18 cellular contexts compared by ENCODE assay signal in the genomic region with DNA sequence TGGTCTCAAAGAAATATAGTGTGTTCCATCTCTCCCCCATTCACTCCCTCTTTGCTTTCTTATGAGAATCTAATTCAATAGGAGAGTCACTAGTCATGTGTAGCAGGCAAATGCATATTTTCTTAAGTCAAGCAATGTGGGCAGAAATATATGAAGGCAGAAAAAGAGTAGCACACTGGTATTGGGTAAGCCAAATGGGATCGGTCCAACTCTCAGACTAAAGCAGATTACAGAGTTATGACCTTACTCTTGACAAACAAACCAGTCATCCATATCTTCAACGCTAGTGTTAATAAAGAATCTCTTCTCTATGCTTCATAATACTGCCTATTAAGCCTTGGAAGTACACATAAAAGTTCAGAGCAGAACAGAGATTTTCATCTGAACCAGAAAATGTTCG.
DNase-seq lines count a peak whose midpoint lies in the region; TF ChIP-seq lines count a peak whose summit lies in the region.
"Had no signal": no experiment of that assay in that cellular context is flagged by ENCODE, and none has a peak within 500 bp of the region (broad histone marks: within the 10 kb centered on the region; RNA-seq: fewer than 3 reads in every experiment).

No MANE protein-coding gene starts in this region.

- H3K27me3 ChIP-seq in adipocyte (replicated peaks; ENCODE audit: control insufficient read depth, insufficient read depth, low read length): no peaks in the 10 kb centered on the region
- H3K27me3 ChIP-seq in skeletal muscle tissue (ENCODE audit: control insufficient read depth in 3 of 3, insufficient read depth in 3 of 3, low read length in 3 of 3): no peaks in the 10 kb centered on the region
- H3K27me3 ChIP-seq: tibial nerve had no signal

- no peaks in the 10 kb centered on the region for H3K36me3 ChIP-seq in adipocyte (ENCODE audit: control insufficient read depth, insufficient read depth, low read length, severe bottlenecking)
- no peaks in the 10 kb centered on the region for H3K36me3 ChIP-seq in skeletal muscle tissue (ENCODE audit: control insufficient read depth in 3 of 3, insufficient read depth in 3 of 3, low read length in 3 of 3)
- H3K36me3 ChIP-seq: tibial nerve had no signal

- H3K27ac Mint-ChIP-seq in glutamatergic neuron (ENCODE audit: unreplicated experiment): peak overlapping the region; percentile 69
- H3K27ac Mint-ChIP-seq: activated CD4-positive, alpha-beta memory T cell treated with anti-CD3 and anti-CD28 coated beads, Interleukin-2, amount 10 ng/mL, durations not matched to agents 7 days and 5 days; activated naive CD8-positive, alpha-beta T cell treated with anti-CD3 and anti-CD28 coated beads for 36 hours; T-cell had no signal

- H3K9ac ChIP-seq in adipocyte (ENCODE audit: low read length): no peak overlapping the region
- H3K9ac ChIP-seq in skeletal muscle tissue (ENCODE audit: low read depth in 1 of 3, low read length in 3 of 3): no peak overlapping the region

- TF ChIP-seq CTCF in glutamatergic neuron (IDR thresholded peaks at IDR 0.05; ENCODE audit: partially characterized antibody, unreplicated experiment): no peak

- DNase-seq in NCI-H1092 treated with DMSO at 0.1 percent for 48 hours (lab: John Stamatoyannopoulos, UW) (peak; percentile 39), NCI-H1092 (lab: John Stamatoyannopoulos, UW) (no peak), adipocyte (ENCODE audit: low read depth) (peak; percentile 40), glutamatergic neuron (no peak), foreskin melanocyte (no peak), KBM-7 (no peak), hippocampal formation (lab: John Stamatoyannopoulos, UW) (no peak)
- DNase-seq: activated CD4-positive, alpha-beta memory T cell treated with anti-CD3 and anti-CD28 coated beads, Interleukin-2, amount 10 ng/mL, durations not matched to agents 7 days and 5 days; activated naive CD8-positive, alpha-beta T cell treated with anti-CD3 and anti-CD28 coated beads for 36 hours; activated T-cell treated with anti-CD3 and anti-CD28 coated beads, Interleukin-2, amount 50 U/mL, for 48 hours; DMS53; effector CD8-positive, alpha-beta T cell; NCI-H187; T-cell had no signal

- peaks cover 2% of the 10 kb centered on the region for H3K27me3 Mint-ChIP-seq in glutamatergic neuron (ENCODE audit: unreplicated experiment)
- H3K27me3 Mint-ChIP-seq: activated CD4-positive, alpha-beta memory T cell treated with anti-CD3 and anti-CD28 coated beads, Interleukin-2, amount 10 ng/mL, durations not matched to agents 7 days and 5 days; activated naive CD8-positive, alpha-beta T cell treated with anti-CD3 and anti-CD28 coated beads for 36 hours; T-cell had no signal

- H3K27ac ChIP-seq in skeletal muscle tissue (ENCODE audit: low read depth, low read length): peak overlapping the region; percentile 38
- H3K27ac ChIP-seq: 22Rv1, skin epidermis had no signal

- H3K4me3 ChIP-seq in adipocyte (ENCODE audit: low read length) (peak overlapping the region; percentile 45), skeletal muscle tissue (ENCODE audit: low read length in 3 of 3) (peak overlapping the region in 1 of 3 donors; percentile 3)
- H3K4me3 ChIP-seq: skin epidermis, tibial nerve had no signal

- peaks cover 35% of the 10 kb centered on the region for H3K4me1 Mint-ChIP-seq in glutamatergic neuron (ENCODE audit: low read depth, unreplicated experiment)
- H3K4me1 Mint-ChIP-seq: activated naive CD8-positive, alpha-beta T cell treated with anti-CD3 and anti-CD28 coated beads for 36 hours had no signal

- no peak overlapping the region for H3K4me3 Mint-ChIP-seq in glutamatergic neuron (ENCODE audit: unreplicated experiment)
- H3K4me3 Mint-ChIP-seq: activated CD4-positive, alpha-beta memory T cell treated with anti-CD3 and anti-CD28 coated beads, Interleukin-2, amount 10 ng/mL, durations not matched to agents 7 days and 5 days; activated naive CD8-positive, alpha-beta T cell treated with anti-CD3 and anti-CD28 coated beads for 36 hours; T-cell had no signal

- in situ Hi-C loops in KBM-7 (cut with MboI; ENCODE audit: low pct_unique_long_range_greater_than_20kb, low sequenced_read_pairs): no loop called here

- no peaks in the 10 kb centered on the region for H3K9me3 ChIP-seq in adipocyte (ENCODE audit: control insufficient read depth, low read length)
- H3K9me3 ChIP-seq in skeletal muscle tissue (ENCODE audit: control insufficient read depth in 3 of 3, low read length in 3 of 3): no peaks in the 10 kb centered on the region
- H3K9me3 ChIP-seq: tibial nerve had no signal

- no peaks in the 10 kb centered on the region for H3K9me3 Mint-ChIP-seq in glutamatergic neuron (ENCODE audit: unreplicated experiment)
- H3K9me3 Mint-ChIP-seq: activated CD4-positive, alpha-beta memory T cell treated with anti-CD3 and anti-CD28 coated beads, Interleukin-2, amount 10 ng/mL, durations not matched to agents 7 days and 5 days; activated naive CD8-positive, alpha-beta T cell treated with anti-CD3 and anti-CD28 coated beads for 36 hours; T-cell had no signal

- peaks cover 20% of the 10 kb centered on the region for H3K4me1 ChIP-seq in adipocyte (ENCODE audit: control insufficient read depth, insufficient read depth, low read length)
- peaks cover 40 to 46% (median 43%) of the 10 kb centered on the region in 3 donors for H3K4me1 ChIP-seq in skeletal muscle tissue (ENCODE audit: control insufficient read depth in 3 of 3, insufficient read depth in 3 of 3, low read length in 3 of 3)

- H3K36me3 Mint-ChIP-seq in glutamatergic neuron (ENCODE audit: unreplicated experiment): no peaks in the 10 kb centered on the region
- H3K36me3 Mint-ChIP-seq: activated naive CD8-positive, alpha-beta T cell treated with anti-CD3 and anti-CD28 coated beads for 36 hours; T-cell had no signal

Comparison
In these comparisons a context has a peak if more than half of its experiments do, and no peak if none do; other contexts are left out.
1. DNase-seq: peak in NCI-H1092 treated with DMSO at 0.1 percent for 48 hours (single experiment) and adipocyte (single experiment); none in NCI-H1092 (single experiment), glutamatergic neuron (single experiment), foreskin melanocyte (single experiment), KBM-7 (single experiment) and hippocampal formation (0 of 2).